ENCODE assay signal across 10 cellular contexts in the genomic region with DNA sequence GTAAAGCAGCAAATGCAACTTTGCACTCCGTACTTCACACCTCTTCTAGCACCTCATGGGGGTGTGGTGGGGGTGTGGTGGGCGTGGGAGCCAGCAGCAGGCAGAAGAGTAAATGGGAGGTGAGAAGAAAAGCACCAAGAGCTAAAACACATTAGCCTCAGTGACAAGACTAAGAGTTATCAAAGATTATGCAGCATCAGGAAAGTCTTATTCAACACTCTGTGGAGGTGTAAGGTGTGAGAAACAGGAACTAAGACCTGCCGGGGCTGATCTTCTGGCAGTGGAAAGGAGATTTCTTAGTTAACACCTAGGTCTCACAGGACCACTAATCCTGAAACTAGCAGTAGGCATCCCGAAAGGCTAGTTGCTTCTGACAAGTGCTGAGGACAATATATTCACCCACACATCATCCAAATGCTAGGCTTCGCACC. TPM values are rescaled to one million over a fixed set of nuclear protein-coding genes. Genes with fewer than 3 reads are reported as not detected.
DNase-seq lines count a peak whose midpoint lies in the region; ATAC-seq, FAIRE-seq and TF ChIP-seq lines count a peak whose summit lies in the region.
"Had no signal": no experiment of that assay in that cellular context is flagged by ENCODE, and none has a peak within 500 bp of the region (broad histone marks: within the 10 kb centered on the region; RNA-seq: fewer than 3 reads in every experiment).

No MANE protein-coding gene starts in this region.

- H3K36me3 Mint-ChIP-seq in effector memory CD8-positive, alpha-beta T cell (ENCODE audit: insufficient read depth) = peaks cover 10% of the 10 kb centered on the region

- H3K27me3 ChIP-seq in BE2C = no peaks in the 10 kb centered on the region

- no peaks in the 10 kb centered on the region for H3K9me3 ChIP-seq in BE2C

- H3K27me3 Mint-ChIP-seq in effector memory CD8-positive, alpha-beta T cell = no peaks in the 10 kb centered on the region

- peaks cover 56 to 78% of the 10 kb centered on the region in 2 donors for H3K4me1 Mint-ChIP-seq in effector memory CD8-positive, alpha-beta T cell (ENCODE audit: low read depth in 2 of 2)

- H3K4me3 Mint-ChIP-seq in effector memory CD8-positive, alpha-beta T cell = peak overlapping the region; percentile 48 to 68

- CTCF ChIA-PET in RWPE1 (lab: Yijun Ruan, JAX) = no interaction called here

- FAIRE-seq in GM12892 (lab: Jason Lieb, UNC) = peak; percentile 95

- peak overlapping the region; percentile 93 for H3K27ac Mint-ChIP-seq in effector memory CD8-positive, alpha-beta T cell

- DNase-seq in GM12892 (ENCODE audit: insufficient read length) = peak; percentile 48
- peak; percentile 23 to 32 (median 24) for DNase-seq in effector memory CD8-positive, alpha-beta T cell
- DNase-seq in NCI-H1092 (lab: John Stamatoyannopoulos, UW) = no peak
- no peak for DNase-seq in RWPE1 (ENCODE audit: low spot score)
- no peak for DNase-seq in BE2C
- no peak for DNase-seq in cerebellar cortex (ENCODE audit: low spot score)
- DNase-seq: posterior cingulate gyrus had no signal

- no peaks in the 10 kb centered on the region for H3K36me3 ChIP-seq in BE2C

- no peak overlapping the region for H3K27ac ChIP-seq in RWPE1
- H3K27ac ChIP-seq: VCaP had no signal

- H3K4me1 ChIP-seq in BE2C = no peaks in the 10 kb centered on the region

- TF ChIP-seq POLR2A in GM12892 (IDR thresholded peaks at IDR 0.05; ENCODE audit: low read depth, low read length) = no peak

- TF ChIP-seq CTCF in RWPE1 (conservative IDR thresholded peaks at IDR 0.05; ENCODE audit: low read depth) (no peak), BE2C (IDR thresholded peaks at IDR 0.05; ENCODE audit: low read depth, low read length) (no peak)

- H3K4me3 ChIP-seq in BE2C (ENCODE audit: low read depth, low read length) = no peak overlapping the region

- ATAC-seq in GM19468 (IDR thresholded peaks at IDR 0.05; ENCODE audit: extremely low read depth, unreplicated experiment) (peak; percentile 76), HG03354 (IDR thresholded peaks at IDR 0.05; ENCODE audit: poor library complexity, severe bottlenecking, unreplicated experiment) (peak; percentile 84)
- ATAC-seq in effector memory CD8-positive, alpha-beta T cell (replicated peaks) = peak; percentile 76

- POLR2A ChIA-PET in RWPE1 (lab: Yijun Ruan, JAX; ENCODE audit: low non-redundant PET) = no interaction called here

- H3K9me3 Mint-ChIP-seq in effector memory CD8-positive, alpha-beta T cell = no peaks in the 10 kb centered on the region

RNA-seq across cellular contexts. Expression of a gene that starts 9.9 kb away (rescaled TPM):
- 4.8 TPM for polyA plus RNA-seq in GM12892 (2012; ENCODE audit: missing spikeins)
- polyA plus RNA-seq in BE2C (2012; ENCODE audit: insufficient read depth, insufficient read length, low read depth) = 0.28 TPM

Comparison
In these comparisons a context has a peak if more than half of its experiments do, and no peak if none do; other contexts are left out.
1. DNase-seq: peak in GM12892 (single experiment) and effector memory CD8-positive, alpha-beta T cell (3 of 3); none in NCI-H1092 (single experiment), RWPE1 (single experiment), BE2C (single experiment) and cerebellar cortex (single experiment).
2. Peak in every context shown above with its lines, with median percentiles within 50 percentile points of each other: ATAC-seq.